27 cellular contexts compared by ENCODE assay signal in genomic region chr14:47435331-47435965, GRCh38.
DNase-seq lines count a peak whose midpoint lies in the region; ATAC-seq, FAIRE-seq and TF ChIP-seq lines count a peak whose summit lies in the region.
"Had no signal": no experiment of that assay in that cellular context is flagged by ENCODE, and none has a peak within 500 bp of the region (broad histone marks: within the 10 kb centered on the region; RNA-seq: fewer than 3 reads in every experiment).

No MANE protein-coding gene starts in this region.

- H3K4me1 ChIP-seq in KMS-11 (ENCODE audit: low read depth, poor library complexity, severe bottlenecking) (peaks cover 26% of the 10 kb centered on the region), mesendoderm (ENCODE audit: control insufficient read depth, low read depth, low read length) (peaks cover 2% of the 10 kb centered on the region), kidney (ENCODE audit: control insufficient read depth in 1 of 2, insufficient read depth in 1 of 2, low read depth in 1 of 2, low read length in 2 of 2) (peaks cover 0 to 5% of the 10 kb centered on the region in 2 donors)
- H3K4me1 ChIP-seq: A549, BE2C, HAP-1 had no signal

- H3K79me2 ChIP-seq in KMS-11 (ENCODE audit: insufficient read depth, low read depth) (no peaks in the 10 kb centered on the region), mesendoderm (ENCODE audit: control insufficient read depth, insufficient read depth, low read length) (no peaks in the 10 kb centered on the region)

- H3K9me3 ChIP-seq in kidney (ENCODE audit: control insufficient read depth in 1 of 2, low read length in 2 of 2), result no peaks in the 10 kb centered on the region
- H3K9me3 ChIP-seq: A549, BE2C, HAP-1, MG63 had no signal

- no peak overlapping the region for H4K8ac ChIP-seq in mesendoderm (ENCODE audit: low read depth, low read length)

- H3K4me2 ChIP-seq in KMS-11 (0 out of 2 replicates have a peak overlapping the region, but pooled peaks have one; percentile 5), mesendoderm (ENCODE audit: low read length) (no peak overlapping the region)
- H3K4me2 ChIP-seq: A549 had no signal

- H3K9ac ChIP-seq in KMS-11 (no peak overlapping the region), mesendoderm (ENCODE audit: low read length) (no peak overlapping the region), kidney (ENCODE audit: low read length in 2 of 2) (no peak overlapping the region)
- H3K9ac ChIP-seq: GM23248 had no signal

- peak overlapping the region; percentile 55 for H3K18ac ChIP-seq in mesendoderm (ENCODE audit: low read length)

- H3K23ac ChIP-seq in mesendoderm (ENCODE audit: low read length), result no peak overlapping the region

- TF ChIP-seq CTCF in KMS-11 (conservative IDR thresholded peaks at IDR 0.05; ENCODE audit: low read depth, low read length) (no peak), kidney (IDR thresholded peaks at IDR 0.05; ENCODE audit: borderline replicate concordance, extremely low read depth, insufficient read depth) (no peak)

- H3K27me3 ChIP-seq in KMS-11 (ENCODE audit: insufficient read depth, low read depth) (no peaks in the 10 kb centered on the region), mesendoderm (ENCODE audit: insufficient read depth, low read length, poor library complexity) (no peaks in the 10 kb centered on the region)
- H3K27me3 ChIP-seq: BE2C, MG63 had no signal

- H2AK5ac ChIP-seq in mesendoderm (ENCODE audit: low read length), result no peak overlapping the region

- no peak overlapping the region for H3K4ac ChIP-seq in mesendoderm (ENCODE audit: low read depth, low read length)

- H3K36me3 ChIP-seq in KMS-11 (ENCODE audit: insufficient read depth) (no peaks in the 10 kb centered on the region), mesendoderm (ENCODE audit: control insufficient read depth, insufficient read depth, low read length) (no peaks in the 10 kb centered on the region), kidney (ENCODE audit: control insufficient read depth in 1 of 2, insufficient read depth in 2 of 2, low read length in 2 of 2) (no peaks in the 10 kb centered on the region)
- H3K36me3 ChIP-seq: BE2C, HAP-1, MG63 had no signal

- DNase-seq in astrocyte of the hippocampus (ENCODE audit: low read depth, low spot score) (peak; percentile 36), mesendoderm (no peak), renal cortical epithelial cell (ENCODE audit: low read depth) (peak; percentile 21), NCI-H2227 treated with DMSO at 0.1 percent for 48 hours (lab: John Stamatoyannopoulos, UW) (no peak), kidney (no peak)
- DNase-seq: BE2C; CD8-positive, alpha-beta memory T cell; DMS 273 treated with DMSO at 0.1 percent for 48 hours; DMS79 treated with DMSO at 0.1 percent for 48 hours; GM23248; HFFc6; MG63; NCI-H1694 treated with DMSO at 0.1 percent for 48 hours; NCI-H2081; NCI-H226; NCI-H510A; NK-92 treated with Interleukin-12 subunit alpha and Interleukin-12 subunit beta, amount 100 ng/mL, for 24 hours; PC-3; Right ventricle myocardium superior; RPMI8226; T-helper 1 cell had no signal

- no peak overlapping the region for H2AFZ ChIP-seq in KMS-11 (ENCODE audit: low read depth)
- H2AFZ ChIP-seq: GM23248 had no signal

- H4K20me1 ChIP-seq in KMS-11 (ENCODE audit: insufficient read depth), result no peaks in the 10 kb centered on the region

- H3K79me1 ChIP-seq in mesendoderm (ENCODE audit: low read length), result no peaks in the 10 kb centered on the region

- no peak overlapping the region; the same call in 1 of the 2 replicates for H3K27ac ChIP-seq in KMS-11
- H3K27ac ChIP-seq in mesendoderm (ENCODE audit: low read depth, low read length), result no peak overlapping the region
- no peak overlapping the region for H3K27ac ChIP-seq in kidney (ENCODE audit: low read depth in 2 of 2, low read length in 2 of 2)
- H3K27ac ChIP-seq: A549, GM23248 had no signal

- intact Hi-C loops in kidney (cut with DNase I), result no loop called here

- H2BK5ac ChIP-seq in mesendoderm (ENCODE audit: low read length), result no peak overlapping the region

- no peak for FAIRE-seq in kidney (lab: Jason Lieb, UNC)
- FAIRE-seq: A549, GM12892, K562 had no signal

- no peak overlapping the region for H3K4me3 ChIP-seq in KMS-11 (IDR thresholded peaks at IDR 0.05; ENCODE audit: insufficient read depth, low read depth, low read length)
- no peak overlapping the region for H3K4me3 ChIP-seq in mesendoderm (ENCODE audit: low read length)
- no peak overlapping the region for H3K4me3 ChIP-seq in kidney (ENCODE audit: low read length in 2 of 2)
- H3K4me3 ChIP-seq: A549, GM23248, HAP-1, K562, MG63 had no signal

- H4K5ac ChIP-seq in mesendoderm (ENCODE audit: low read length), result no peak overlapping the region

- no peak for ATAC-seq in GM21825 (IDR thresholded peaks at IDR 0.05; ENCODE audit: unreplicated experiment)
- ATAC-seq: A549, K562, PC-3 had no signal

- no peak overlapping the region for H2BK15ac ChIP-seq in mesendoderm (replicated peaks; ENCODE audit: low read depth)

- no peak overlapping the region for H3K56ac ChIP-seq in mesendoderm (ENCODE audit: low read length)

- no CpG with 5 or more reads among the region's 1 CpG for WGBS in mesendoderm (ENCODE audit: extremely low coverage, insufficient coverage, low lambda C conversion rate)

- no peak overlapping the region for H2BK120ac ChIP-seq in mesendoderm (ENCODE audit: low read depth, low read length)

Comparison
In these comparisons a context has a peak if more than half of its experiments do, and no peak if none do; other contexts are left out.
1. DNase-seq: peak in astrocyte of the hippocampus (single experiment) and renal cortical epithelial cell (single experiment); none in mesendoderm (single experiment), NCI-H2227 treated with DMSO at 0.1 percent for 48 hours (single experiment) and kidney (single experiment).